ENCODE assay signal across 10 cellular contexts in genomic region chr9:36317766-36318165, GRCh38. TPM values are rescaled to one million over a fixed set of nuclear protein-coding genes. Genes with fewer than 3 reads are reported as not detected.
DNase-seq lines count a peak whose midpoint lies in the region; ATAC-seq, FAIRE-seq and TF ChIP-seq lines count a peak whose summit lies in the region.
"Had no signal": no experiment of that assay in that cellular context is flagged by ENCODE, and none has a peak within 500 bp of the region (broad histone marks: within the 10 kb centered on the region; RNA-seq: fewer than 3 reads in every experiment).

No MANE protein-coding gene starts in this region.

- H3K36me3 ChIP-seq in colonic mucosa (no peaks in the 10 kb centered on the region), mesendoderm (ENCODE audit: control insufficient read depth, insufficient read depth, low read length) (no peaks in the 10 kb centered on the region)

- H3K9ac ChIP-seq in colonic mucosa (ENCODE audit: low read depth in 2 of 2, low read length in 2 of 2) (peak overlapping the region in 1 of 2 donors; percentile 34), mesendoderm (ENCODE audit: low read length) (no peak overlapping the region)

- no peak overlapping the region for H3K23ac ChIP-seq in mesendoderm (ENCODE audit: low read length)

- H3K4me3 ChIP-seq in colonic mucosa = no peak overlapping the region
- no peak overlapping the region for H3K4me3 ChIP-seq in mesendoderm (ENCODE audit: low read length)

- no peak overlapping the region for H2AK5ac ChIP-seq in mesendoderm (ENCODE audit: low read length)

- peak overlapping the region; percentile 46 for H3K56ac ChIP-seq in mesendoderm (ENCODE audit: low read length)

- no peak overlapping the region for H2BK120ac ChIP-seq in mesendoderm (ENCODE audit: low read depth, low read length)

- DNase-seq in Caki2 (ENCODE audit: low read depth) = peak; percentile 97
- peak; percentile 38 for DNase-seq in NCI-H146 treated with DMSO at 0.1 percent for 48 hours (lab: John Stamatoyannopoulos, UW; ENCODE audit: unreplicated experiment)
- DNase-seq in colonic mucosa = peak; percentile 97
- DNase-seq in mesendoderm = peak; percentile 44
- DNase-seq in NCI-H2227 (lab: John Stamatoyannopoulos, UW; ENCODE audit: unreplicated experiment) = no peak
- DNase-seq in D721Med (ENCODE audit: insufficient read length, low spot score) = no peak
- DNase-seq in Ammon's horn (ENCODE audit: low spot score) = no peak
- DNase-seq: activated T-cell treated with anti-CD3 and anti-CD28 coated beads for 4 hours, SW 1271 had no signal

- TF ChIP-seq CTCF in colonic mucosa (IDR thresholded peaks at IDR 0.05) = no peak
- no peak for TF ChIP-seq CTCF in D721Med (IDR thresholded peaks at IDR 0.05; ENCODE audit: insufficient read depth, missing control alignments)

- in situ Hi-C loops in Caki2 (cut with HindIII; ENCODE audit: low pct_unique_long_range_greater_than_20kb, low sequenced_read_pairs) = no loop called here

- H2BK5ac ChIP-seq in mesendoderm (ENCODE audit: low read length) = no peak overlapping the region

- H3K4me1 ChIP-seq in colonic mucosa (peaks cover 10% of the 10 kb centered on the region), mesendoderm (ENCODE audit: control insufficient read depth, low read depth, low read length) (peaks cover 4% of the 10 kb centered on the region)

- H3K27ac ChIP-seq in colonic mucosa (peak overlapping the region; percentile 87), mesendoderm (ENCODE audit: low read depth, low read length) (no peak overlapping the region)

- no peak overlapping the region for H4K8ac ChIP-seq in mesendoderm (ENCODE audit: low read depth, low read length)

- WGBS in mesendoderm (ENCODE audit: extremely low coverage, insufficient coverage, low lambda C conversion rate) = no CpG with 5 or more reads among the region's 6 CpGs

- no peak for FAIRE-seq in D721Med (lab: Jason Lieb, UNC)

- H3K9me3 ChIP-seq in colonic mucosa = no peaks in the 10 kb centered on the region

- no peaks in the 10 kb centered on the region for H3K79me1 ChIP-seq in mesendoderm (ENCODE audit: low read length)

- H2BK15ac ChIP-seq in mesendoderm (replicated peaks; ENCODE audit: low read depth) = no peak overlapping the region

- no peaks in the 10 kb centered on the region for H3K27me3 ChIP-seq in colonic mucosa
- H3K27me3 ChIP-seq in mesendoderm (ENCODE audit: insufficient read depth, low read length, poor library complexity) = no peaks in the 10 kb centered on the region

- H3K4me2 ChIP-seq in mesendoderm (ENCODE audit: low read length) = no peak overlapping the region

- H3K4ac ChIP-seq in mesendoderm (ENCODE audit: low read depth, low read length) = no peak overlapping the region

- no peaks in the 10 kb centered on the region for H3K79me2 ChIP-seq in mesendoderm (ENCODE audit: control insufficient read depth, insufficient read depth, low read length)

- no peak for ATAC-seq in GM21576 (IDR thresholded peaks at IDR 0.05; ENCODE audit: unreplicated experiment)

- intact Hi-C loops in colonic mucosa (cut with DNase I) = no loop called here

- H3K18ac ChIP-seq in mesendoderm (ENCODE audit: low read length) = no peak overlapping the region

- H4K5ac ChIP-seq in mesendoderm (ENCODE audit: low read length) = no peak overlapping the region

RNA-seq across cellular contexts. Expression of gene GNE, which starts 59.5 kb away (rescaled TPM):
- total RNA-seq in Caki2 (2014; rRNA removed; shearing (Covaris generic); ENCODE audit: low replicate concordance) = 24.7 and 27.9 TPM in 2 replicates
- total RNA-seq in colonic mucosa = 100 to 1,000 TPM; 150 to 190 TPM
- polyA plus RNA-seq in mesendoderm (2013, experiment 1 of 2) = 5.0 TPM
- 4.9 TPM for polyA plus RNA-seq in mesendoderm (2013, experiment 2 of 2)

Comparison
In these comparisons a context has a peak if more than half of its experiments do, and no peak if none do; other contexts are left out.
1. DNase-seq: peak in Caki2 (single experiment), NCI-H146 treated with DMSO at 0.1 percent for 48 hours (single experiment), colonic mucosa (single experiment) and mesendoderm (single experiment); none in NCI-H2227 (single experiment), D721Med (single experiment) and Ammon's horn (single experiment).